In the genomic region with DNA sequence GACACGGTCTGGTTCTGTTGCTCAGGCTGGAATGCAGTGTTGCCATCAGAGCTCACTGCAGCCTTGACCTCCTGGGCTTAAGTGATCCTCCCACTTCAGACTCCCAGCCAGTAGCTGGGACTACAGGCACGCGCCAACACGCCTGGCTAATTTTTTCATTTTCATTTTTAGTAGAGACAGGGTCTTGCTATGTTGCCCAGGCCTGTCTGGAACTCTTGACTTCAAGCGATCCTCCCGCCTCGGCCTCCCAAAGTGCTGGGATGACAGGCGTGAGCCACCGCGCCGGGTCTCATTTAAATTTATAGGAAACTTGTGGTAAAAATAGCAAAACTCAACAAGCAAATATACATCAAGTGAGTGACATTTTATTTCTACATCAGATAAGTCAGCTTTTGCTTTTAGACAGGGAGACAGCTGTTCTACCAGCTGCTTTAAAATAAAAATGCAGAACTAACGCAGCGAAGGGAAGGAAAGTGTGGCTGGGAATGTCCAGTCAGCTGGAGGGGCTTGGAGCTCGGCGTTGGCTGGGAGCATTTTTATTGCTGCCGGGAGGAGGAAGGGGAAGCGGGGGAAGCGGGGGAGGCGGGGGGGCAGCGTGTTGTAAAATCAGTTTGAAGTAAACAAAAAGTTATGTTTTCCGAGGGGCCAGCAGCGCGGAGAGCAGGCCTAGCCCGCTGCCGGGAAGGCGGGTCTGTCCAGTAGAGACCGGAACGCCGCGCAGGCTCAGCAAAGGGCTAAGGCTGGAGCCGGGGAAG, we compare ENCODE assay signal across 8 cellular contexts. TPM values are rescaled to one million over a fixed set of nuclear protein-coding genes. Genes with fewer than 3 reads are reported as not detected.
DNase-seq lines count a peak whose midpoint lies in the region; ATAC-seq and TF ChIP-seq lines count a peak whose summit lies in the region.

No MANE protein-coding gene starts in this region.

- H3K4me3 ChIP-seq in GM08714 (ENCODE audit: low read length) (peak overlapping the region; percentile 78; the same call in 1 of the 2 replicates), prostate gland (peak overlapping the region; percentile 90 to 94)

- H3K4me1 Mint-ChIP-seq in activated T-cell treated with anti-CD3 and anti-CD28 coated beads, Interleukin-2, amount 50 U/mL, for 24 hours (ENCODE audit: low read depth) = peaks cover 29% of the 10 kb centered on the region

- DNase-seq in activated T-cell treated with anti-CD3 and anti-CD28 coated beads, Interleukin-2, amount 50 U/mL, for 24 hours = peak; percentile 43
- DNase-seq in Right ventricle myocardium superior (peak; percentile 69), prostate gland (ENCODE audit: low spot score) (peak; percentile 4), midbrain (lab: John Stamatoyannopoulos, UW) (no peak), GDM1 (lab: John Stamatoyannopoulos, UW) (no peak)

- H3K9me3 Mint-ChIP-seq in activated T-cell treated with anti-CD3 and anti-CD28 coated beads, Interleukin-2, amount 50 U/mL, for 24 hours = no peaks in the 10 kb centered on the region

- H3K27me3 ChIP-seq in prostate gland (replicated peaks; ENCODE audit: insufficient read depth) = no peaks in the 10 kb centered on the region

- H3K27ac Mint-ChIP-seq in activated T-cell treated with anti-CD3 and anti-CD28 coated beads, Interleukin-2, amount 50 U/mL, for 24 hours = peak overlapping the region; percentile 98

- peaks cover 17% of the 10 kb centered on the region for H3K36me3 Mint-ChIP-seq in activated T-cell treated with anti-CD3 and anti-CD28 coated beads, Interleukin-2, amount 50 U/mL, for 24 hours (ENCODE audit: low read depth)

- H3K9me3 ChIP-seq in prostate gland = no peaks in the 10 kb centered on the region

- no peak for TF ChIP-seq POLR2A in prostate gland (IDR thresholded peaks at IDR 0.05)

- H3K4me1 ChIP-seq in prostate gland (replicated peaks) = no peaks in the 10 kb centered on the region

- WGBS in prostate gland = 11% methylated on average over 31 of the region's 31 CpGs

- H3K27ac ChIP-seq in prostate gland = peak overlapping the region; percentile 95 to 97

- H3K36me3 ChIP-seq in prostate gland = no peaks in the 10 kb centered on the region

- ATAC-seq in HG03575 (IDR thresholded peaks at IDR 0.05; ENCODE audit: extremely low read depth, insufficient number of reproducible peaks, low FRiP score, unreplicated experiment) (peak; percentile 8), Right ventricle myocardium superior (ENCODE audit: poor library complexity) (peak; percentile 45), esophagus mucosa (no peak)

- H3K4me3 Mint-ChIP-seq in activated T-cell treated with anti-CD3 and anti-CD28 coated beads, Interleukin-2, amount 50 U/mL, for 24 hours = peak overlapping the region; percentile 87

- no peak for TF ChIP-seq CTCF in prostate gland (IDR thresholded peaks at IDR 0.05)

- intact Hi-C loops in Right ventricle myocardium superior (cut with DNase I) = loop anchor here (10.0 kb wide), 1 partner anchor 312 kb away; no protein-coding TSS in a partner anchor
- intact Hi-C loops in prostate gland (cut with DNase I) = loop anchor here (5.0 to 10.0 kb wide), 3 partner anchors 80 to 268 kb away; a partner anchor contains a TSS

- no peaks in the 10 kb centered on the region for H3K27me3 Mint-ChIP-seq in activated T-cell treated with anti-CD3 and anti-CD28 coated beads, Interleukin-2, amount 50 U/mL, for 24 hours

RNA-seq across cellular contexts. Expression of a gene that starts 0.7 kb away (rescaled TPM):
- 29.6 TPM for total RNA-seq in Right ventricle myocardium superior
- total RNA-seq in prostate gland = 10 to 100 TPM; 29.4 to 41.1 TPM
- total RNA-seq in esophagus mucosa = 21.4 TPM

Comparison
In these comparisons a context has a peak if more than half of its experiments do, and no peak if none do; other contexts are left out.
1. DNase-seq: peak in activated T-cell treated with anti-CD3 and anti-CD28 coated beads, Interleukin-2, amount 50 U/mL, for 24 hours (single experiment), Right ventricle myocardium superior (single experiment) and prostate gland (single experiment); none in midbrain (single experiment) and GDM1 (single experiment).